Comparison of ENCODE assay signal across 8 cellular contexts in genomic region chr22:37638351-37639069, GRCh38. TPM values are rescaled to one million over a fixed set of nuclear protein-coding genes. Genes with fewer than 3 reads are reported as not detected.
DNase-seq lines count a peak whose midpoint lies in the region; ATAC-seq and TF ChIP-seq lines count a peak whose summit lies in the region.

No MANE protein-coding gene starts in this region.

- peak overlapping the region; percentile 42; the same call in 1 of the 2 replicates for H3K27ac Mint-ChIP-seq in WTC11
- no peak overlapping the region for H3K27ac Mint-ChIP-seq in glutamatergic neuron (ENCODE audit: unreplicated experiment)

- CTCF ChIA-PET in WTC11 (lab: Charles Lee) = interaction anchor here (0.6 to 3.4 kb wide), 11 partner anchors 13 to 206 kb away, joined by 3 to 17 read pairs (median 3); partner anchors contain the start of genes ANKRD54 and PDXP

- TF ChIP-seq CTCF in WTC11 (IDR thresholded peaks at IDR 0.05) (no peak), glutamatergic neuron (IDR thresholded peaks at IDR 0.05; ENCODE audit: partially characterized antibody, unreplicated experiment) (no peak), omental fat pad (IDR thresholded peaks at IDR 0.05) (no peak)

- H3K4me1 Mint-ChIP-seq in WTC11 = peaks cover 25% of the 10 kb centered on the region
- peaks cover 11% of the 10 kb centered on the region for H3K4me1 Mint-ChIP-seq in glutamatergic neuron (ENCODE audit: low read depth, unreplicated experiment)

- H3K4me3 Mint-ChIP-seq in WTC11 (peak overlapping the region; percentile 82), glutamatergic neuron (ENCODE audit: unreplicated experiment) (peak overlapping the region; percentile 82)

- ATAC-seq in WTC11 = no peak
- ATAC-seq in HG03095 (IDR thresholded peaks at IDR 0.05; ENCODE audit: unreplicated experiment) = no peak
- ATAC-seq in GM18511 (IDR thresholded peaks at IDR 0.05; ENCODE audit: unreplicated experiment) = no peak
- ATAC-seq in omental fat pad (ENCODE audit: low FRiP score) = no peak

- H3K27me3 Mint-ChIP-seq in WTC11 (ENCODE audit: low read depth) (no peaks in the 10 kb centered on the region), glutamatergic neuron (ENCODE audit: unreplicated experiment) (peaks cover 4% of the 10 kb centered on the region)

- DNase-seq in NK-92 treated with Interleukin-12 subunit alpha and Interleukin-12 subunit beta, amount 100 ng/mL, for 24 hours (lab: John Stamatoyannopoulos, UW) = peak; percentile 34
- DNase-seq in NK-92 (lab: John Stamatoyannopoulos, UW; ENCODE audit: unreplicated experiment) (no peak), WTC11 (ENCODE audit: low spot score) (peak; percentile 21), glutamatergic neuron (no peak), omental fat pad (ENCODE audit: low spot score) (no peak)
- peak in 4 of 6 experiments; percentile 26 to 42 (median 34) for DNase-seq in stimulated activated naive CD4-positive, alpha-beta T cell (lab: John Stamatoyannopoulos, UW)

- POLR2A ChIA-PET in WTC11 (lab: Charles Lee) = no interaction called here

- H3K9me3 Mint-ChIP-seq in WTC11 = no peaks in the 10 kb centered on the region
- peaks cover 6% of the 10 kb centered on the region for H3K9me3 Mint-ChIP-seq in glutamatergic neuron (ENCODE audit: unreplicated experiment)

- peaks cover 2% of the 10 kb centered on the region for H3K36me3 Mint-ChIP-seq in WTC11
- no peaks in the 10 kb centered on the region for H3K36me3 Mint-ChIP-seq in glutamatergic neuron (ENCODE audit: unreplicated experiment)

TF ChIP-seq in WTC11, 78 proteins besides CTCF, POLR2A, EP300 and RAD21:
- TF ChIP-seq NFE2L1 (CRISPR knock-in tag; IDR thresholded peaks at IDR 0.05) (0 out of 2 replicates have a peak, but pooled peaks have one; percentile 17), HMGA2 (CRISPR knock-in tag; IDR thresholded peaks at IDR 0.05) (no peak), CDX4 (CRISPR knock-in tag; IDR thresholded peaks at IDR 0.05; ENCODE audit: borderline replicate concordance) (no peak), NFYB (CRISPR knock-in tag; conservative IDR thresholded peaks at IDR 0.05; ENCODE audit: low read depth) (no peak), USF1 (CRISPR knock-in tag; IDR thresholded peaks at IDR 0.05) (no peak), ARID4B (CRISPR knock-in tag; IDR thresholded peaks at IDR 0.05; ENCODE audit: borderline replicate concordance) (no peak)
- TF ChIP-seq, protein P1, sequence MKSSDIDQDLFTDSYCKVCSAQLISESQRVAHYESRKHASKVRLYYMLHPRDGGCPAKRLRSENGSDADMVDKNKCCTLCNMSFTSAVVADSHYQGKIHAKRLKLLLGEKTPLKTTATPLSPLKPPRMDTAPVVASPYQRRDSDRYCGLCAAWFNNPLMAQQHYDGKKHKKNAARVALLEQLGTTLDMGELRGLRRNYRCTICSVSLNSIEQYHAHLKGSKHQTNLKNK (CRISPR knock-in tag; IDR thresholded peaks at IDR 0.05) = no peak

RNA-seq across cellular contexts. Expression of gene SH3BP1, which starts 1.0 kb away (rescaled TPM):
- total RNA-seq in WTC11 (2021) (35.4 to 39.4 TPM (median 36.6 TPM) in 3 replicates), glutamatergic neuron (ENCODE audit: unreplicated experiment) (12.7 TPM), omental fat pad (10 to 100 TPM in 1 of 4 donors, 1 to 10 TPM in 3; 3.6 to 11.5 (median 8.2) TPM)

RNA-seq across cellular contexts. Expression of gene PDXP, which starts 20.0 kb away (rescaled TPM):
- total RNA-seq in WTC11 (2021) (36.1 to 42.5 TPM (median 42.3 TPM) in 3 replicates), glutamatergic neuron (ENCODE audit: unreplicated experiment) (88.1 TPM), omental fat pad (1 to 10 TPM; 3.8 to 5.4 (median 4.3) TPM)

RNA-seq across cellular contexts. Expression of gene GGA1, which starts 29.9 kb away (rescaled TPM):
- total RNA-seq in WTC11 (2021) (59.5 to 66.3 TPM (median 61.6 TPM) in 3 replicates), glutamatergic neuron (ENCODE audit: unreplicated experiment) (104 TPM), omental fat pad (10 to 100 TPM; 28.7 to 50.7 (median 33.9) TPM)

RNA-seq across cellular contexts. Expression of gene LGALS1, which starts 36.9 kb away (rescaled TPM):
- total RNA-seq in WTC11 (2021) (17.3 to 23.5 TPM (median 19.2 TPM) in 3 replicates), glutamatergic neuron (ENCODE audit: unreplicated experiment) (50.7 TPM), omental fat pad (1,000 to 10,000 TPM; 1,558 to 2,934 (median 2,167) TPM)

RNA-seq across cellular contexts. Expression of gene NOL12, which starts 47.6 kb away (rescaled TPM):
- total RNA-seq in WTC11 (2021) = 20.3 to 24.9 TPM (median 22.0 TPM) in 3 replicates
- 9.9 TPM for total RNA-seq in glutamatergic neuron (ENCODE audit: unreplicated experiment)
- total RNA-seq in omental fat pad = 10 to 100 TPM; 16.4 to 34.8 (median 21.4) TPM

Comparison
In these comparisons a context has a peak if more than half of its experiments do, and no peak if none do; other contexts are left out.
1. DNase-seq: peak in NK-92 treated with Interleukin-12 subunit alpha and Interleukin-12 subunit beta, amount 100 ng/mL, for 24 hours (single experiment), WTC11 (single experiment) and stimulated activated naive CD4-positive, alpha-beta T cell (4 of 6); none in NK-92 (single experiment), glutamatergic neuron (single experiment) and omental fat pad (single experiment).